ENCODE assay signal across 20 cellular contexts in genomic region chr11:126890561-126890960, GRCh38.
DNase-seq lines count a peak whose midpoint lies in the region; ATAC-seq and TF ChIP-seq lines count a peak whose summit lies in the region.
"Had no signal": no experiment of that assay in that cellular context is flagged by ENCODE, and none has a peak within 500 bp of the region (broad histone marks: within the 10 kb centered on the region; RNA-seq: fewer than 3 reads in every experiment).

No MANE protein-coding gene starts in this region.

- H3K79me2 ChIP-seq in DND-41 (ENCODE audit: insufficient read depth, low read length): no peaks in the 10 kb centered on the region
- no peaks in the 10 kb centered on the region for H3K79me2 ChIP-seq in neural progenitor cell (ENCODE audit: low read depth)

- no peaks in the 10 kb centered on the region for H3K27me3 Mint-ChIP-seq in endothelial cell (ENCODE audit: unreplicated experiment)
- H3K27me3 Mint-ChIP-seq in neural progenitor cell (ENCODE audit: insufficient read depth, low read depth): no peaks in the 10 kb centered on the region
- peaks cover 10% of the 10 kb centered on the region for H3K27me3 Mint-ChIP-seq in HFFc6 (ENCODE audit: insufficient read depth)
- H3K27me3 Mint-ChIP-seq: stimulated activated memory B cell treated with anti-CD40 and anti-IgM and Interleukin-4, amounts not matched to agents 10 μg/mL and 1 μg/mL and 100 μg/mL, for 72 hours had no signal

- no peaks in the 10 kb centered on the region for H3K9me3 ChIP-seq in DND-41 (ENCODE audit: insufficient read depth, low read length, severe bottlenecking)
- no peaks in the 10 kb centered on the region for H3K9me3 ChIP-seq in neural progenitor cell (ENCODE audit: low read depth)

- H3K36me3 Mint-ChIP-seq in endothelial cell (ENCODE audit: low read depth, unreplicated experiment) (no peaks in the 10 kb centered on the region), neural progenitor cell (no peaks in the 10 kb centered on the region), HFFc6 (ENCODE audit: low read depth) (peaks cover 51% of the 10 kb centered on the region)
- H3K36me3 Mint-ChIP-seq: naive thymus-derived CD8-positive, alpha-beta T cell; stimulated activated memory B cell treated with anti-CD40 and anti-IgM and Interleukin-4, amounts not matched to agents 10 μg/mL and 1 μg/mL and 100 μg/mL, for 72 hours had no signal

- H3K27ac Mint-ChIP-seq in endothelial cell (ENCODE audit: unreplicated experiment) (no peak overlapping the region), neural progenitor cell (no peak overlapping the region), HFFc6 (no peak overlapping the region)
- H3K27ac Mint-ChIP-seq: activated CD8-positive, alpha-beta T cell treated with anti-CD3 and anti-CD28 coated beads, Interleukin-2, amount 10 ng/mL, durations not matched to agents 7 days and 5 days; activated naive CD8-positive, alpha-beta T cell treated with anti-CD3 and anti-CD28 coated beads for 36 hours; naive thymus-derived CD8-positive, alpha-beta T cell; stimulated activated memory B cell treated with anti-CD40 and anti-IgM and Interleukin-4, amounts not matched to agents 10 μg/mL and 1 μg/mL and 100 μg/mL, for 72 hours had no signal

- H3K4me1 ChIP-seq in DND-41 (ENCODE audit: insufficient read depth, low read length) (peaks cover 54% of the 10 kb centered on the region), neural progenitor cell (peaks cover 35% of the 10 kb centered on the region)
- H3K4me1 ChIP-seq: esophagus squamous epithelium had no signal

- no peak overlapping the region for H3K4me3 Mint-ChIP-seq in endothelial cell (ENCODE audit: unreplicated experiment)
- no peak overlapping the region for H3K4me3 Mint-ChIP-seq in neural progenitor cell
- H3K4me3 Mint-ChIP-seq in HFFc6: no peak overlapping the region
- H3K4me3 Mint-ChIP-seq: activated CD8-positive, alpha-beta T cell treated with anti-CD3 and anti-CD28 coated beads, Interleukin-2, amount 10 ng/mL, durations not matched to agents 7 days and 5 days; activated naive CD8-positive, alpha-beta T cell treated with anti-CD3 and anti-CD28 coated beads for 36 hours; activated T-cell treated with anti-CD3 and anti-CD28 coated beads, Interleukin-2, amount 50 U/mL, for 4 hours; naive thymus-derived CD8-positive, alpha-beta T cell; stimulated activated memory B cell treated with anti-CD40 and anti-IgM and Interleukin-4, amounts not matched to agents 10 μg/mL and 1 μg/mL and 100 μg/mL, for 72 hours had no signal

- H3K27ac ChIP-seq in DND-41 (ENCODE audit: low read length) (no peak overlapping the region), neural progenitor cell (no peak overlapping the region)
- H3K27ac ChIP-seq: esophagus squamous epithelium, tibial nerve had no signal

- H3K4me2 ChIP-seq in DND-41 (ENCODE audit: insufficient read depth, low read length): no peak overlapping the region
- peak overlapping the region; percentile 38 for H3K4me2 ChIP-seq in neural progenitor cell

- H3K9ac ChIP-seq in DND-41 (ENCODE audit: low read depth, low read length): no peak overlapping the region
- H3K9ac ChIP-seq in neural progenitor cell: no peak overlapping the region

- no peak overlapping the region for H2AFZ ChIP-seq in DND-41 (ENCODE audit: low read depth, low read length)
- H2AFZ ChIP-seq in neural progenitor cell (replicated peaks): peak overlapping the region; percentile 97

- H3K27me3 ChIP-seq in DND-41 (ENCODE audit: insufficient read depth, low read length, poor library complexity) (no peaks in the 10 kb centered on the region), neural progenitor cell (no peaks in the 10 kb centered on the region)
- H3K27me3 ChIP-seq: esophagus squamous epithelium, tibial nerve had no signal

- H4K20me1 ChIP-seq in DND-41 (ENCODE audit: insufficient read depth, low read length) (no peaks in the 10 kb centered on the region), neural progenitor cell (ENCODE audit: low read depth) (no peaks in the 10 kb centered on the region)

- no peak for DNase-seq in DND-41
- peak; percentile 8 for DNase-seq in SW480 (ENCODE audit: low spot score)
- peak; percentile 25 for DNase-seq in endothelial cell (ENCODE audit: low spot score)
- DNase-seq in neural progenitor cell (ENCODE audit: low spot score): peak; percentile 69
- no peak for DNase-seq in HFFc6
- DNase-seq in Kasumi-1 (lab: John Stamatoyannopoulos, UW): no peak
- DNase-seq in DMS79 treated with DMSO at 0.1 percent for 48 hours (lab: John Stamatoyannopoulos, UW): no peak
- no peak for DNase-seq in NOMO-1 (lab: John Stamatoyannopoulos, UW; ENCODE audit: unreplicated experiment in 2 of 2)
- DNase-seq: activated CD4-positive, CD25-positive, alpha-beta regulatory T cell; activated CD8-positive, alpha-beta T cell treated with anti-CD3 and anti-CD28 coated beads, Interleukin-2, amount 10 ng/mL, durations not matched to agents 7 days and 5 days; activated naive CD8-positive, alpha-beta T cell treated with anti-CD3 and anti-CD28 coated beads for 36 hours; activated T-cell treated with anti-CD3 and anti-CD28 coated beads, Interleukin-2, amount 50 U/mL, for 4 hours; esophagus squamous epithelium; naive thymus-derived CD8-positive, alpha-beta T cell; NCI-H2029 treated with DMSO at 0.1 percent for 48 hours; NCI-H510A; stimulated activated CD4-positive, alpha-beta T cell treated with anti-CD3 and anti-CD28 coated beads, Interleukin-12 subunit alpha, Interleukin-12 subunit beta, amount 100 ng/mL, for 4 hours had no signal

- H3K36me3 ChIP-seq in DND-41 (ENCODE audit: insufficient read depth, low read length) (no peaks in the 10 kb centered on the region), neural progenitor cell (no peaks in the 10 kb centered on the region)
- H3K36me3 ChIP-seq: esophagus squamous epithelium, tibial nerve had no signal

- no peak for ATAC-seq in DND-41 (ENCODE audit: insufficient read depth, low read depth)
- ATAC-seq: activated CD8-positive, alpha-beta T cell treated with anti-CD3 and anti-CD28 coated beads, Interleukin-2, amount 10 ng/mL, durations not matched to agents 7 days and 5 days; activated T-cell treated with anti-CD3 and anti-CD28 coated beads, Interleukin-2, amount 50 U/mL, for 4 hours; naive thymus-derived CD8-positive, alpha-beta T cell; Right ventricle myocardium inferior; stimulated activated memory B cell treated with anti-CD40 and anti-IgM and Interleukin-4, amounts not matched to agents 10 μg/mL and 1 μg/mL and 100 μg/mL, for 72 hours had no signal

- no peaks in the 10 kb centered on the region for H3K9me3 Mint-ChIP-seq in endothelial cell (ENCODE audit: unreplicated experiment)
- H3K9me3 Mint-ChIP-seq in neural progenitor cell: peaks cover 3% of the 10 kb centered on the region
- peaks cover 16% of the 10 kb centered on the region for H3K9me3 Mint-ChIP-seq in HFFc6
- H3K9me3 Mint-ChIP-seq: activated naive CD8-positive, alpha-beta T cell treated with anti-CD3 and anti-CD28 coated beads for 36 hours; activated T-cell treated with anti-CD3 and anti-CD28 coated beads, Interleukin-2, amount 50 U/mL, for 4 hours had no signal

- H3K4me1 Mint-ChIP-seq in endothelial cell (ENCODE audit: unreplicated experiment) (peaks cover 6% of the 10 kb centered on the region), neural progenitor cell (peaks cover 43% of the 10 kb centered on the region), HFFc6 (ENCODE audit: low read depth) (peaks cover 52% of the 10 kb centered on the region)
- H3K4me1 Mint-ChIP-seq: activated naive CD8-positive, alpha-beta T cell treated with anti-CD3 and anti-CD28 coated beads for 36 hours; naive thymus-derived CD8-positive, alpha-beta T cell; stimulated activated memory B cell treated with anti-CD40 and anti-IgM and Interleukin-4, amounts not matched to agents 10 μg/mL and 1 μg/mL and 100 μg/mL, for 72 hours had no signal

- H3K4me3 ChIP-seq in DND-41 (ENCODE audit: low read depth in 1 of 2, low read length in 2 of 2): no peak overlapping the region
- no peak overlapping the region for H3K4me3 ChIP-seq in neural progenitor cell
- H3K4me3 ChIP-seq: esophagus squamous epithelium, tibial nerve had no signal

- TF ChIP-seq CTCF in DND-41 (IDR thresholded peaks at IDR 0.05; ENCODE audit: borderline replicate concordance, extremely low read depth, low read length, poor library complexity, severe bottlenecking): peak; percentile 23
- no peak for TF ChIP-seq CTCF in endothelial cell (IDR thresholded peaks at IDR 0.05; ENCODE audit: unreplicated experiment)
- TF ChIP-seq CTCF in neural progenitor cell (IDR thresholded peaks at IDR 0.05): peak; percentile 44
- no peak for TF ChIP-seq CTCF in HFFc6 (IDR thresholded peaks at IDR 0.05)

- peaks cover 14% of the 10 kb centered on the region for H3F3A ChIP-seq in neural progenitor cell (ENCODE audit: low read depth)

Comparison
In these comparisons a context has a peak if more than half of its experiments do, and no peak if none do; other contexts are left out.
1. DNase-seq: peak in SW480 (single experiment), endothelial cell (single experiment) and neural progenitor cell (single experiment); none in DND-41 (single experiment), HFFc6 (single experiment), Kasumi-1 (0 of 2), DMS79 treated with DMSO at 0.1 percent for 48 hours (single experiment) and NOMO-1 (0 of 2).
2. CTCF ChIP-seq: peak in DND-41 (single experiment) and neural progenitor cell (single experiment); none in endothelial cell (single experiment) and HFFc6 (single experiment).